Comparison of ENCODE assay signal across 12 cellular contexts in genomic region chr10:96978621-96979154, GRCh38.
DNase-seq lines count a peak whose midpoint lies in the region; ATAC-seq and TF ChIP-seq lines count a peak whose summit lies in the region.
"Had no signal": no experiment of that assay in that cellular context is flagged by ENCODE, and none has a peak within 500 bp of the region (broad histone marks: within the 10 kb centered on the region; RNA-seq: fewer than 3 reads in every experiment).

No MANE protein-coding gene starts in this region.

- H3K4me2 ChIP-seq in smooth muscle cell: no peak overlapping the region

- H4K20me1 ChIP-seq in smooth muscle cell (ENCODE audit: low read depth): no peaks in the 10 kb centered on the region

- ATAC-seq in GM18907 (IDR thresholded peaks at IDR 0.05; ENCODE audit: unreplicated experiment): peak; percentile 68
- peak; percentile 64 for ATAC-seq in HG02623 (IDR thresholded peaks at IDR 0.05; ENCODE audit: unreplicated experiment)
- peak; percentile 78 for ATAC-seq in HG03520 (IDR thresholded peaks at IDR 0.05; ENCODE audit: unreplicated experiment)

- H2AFZ ChIP-seq in smooth muscle cell (ENCODE audit: low read depth): no peak overlapping the region

- peaks cover under 1% of the 10 kb centered on the region for H3K4me1 ChIP-seq in smooth muscle cell (ENCODE audit: low read depth)

- H3K9me3 Mint-ChIP-seq in type B pancreatic cell: no peaks in the 10 kb centered on the region
- H3K9me3 Mint-ChIP-seq: WTC11 had no signal

- H3K9ac ChIP-seq in smooth muscle cell (ENCODE audit: low read depth): no peak overlapping the region

- TF ChIP-seq CTCF in GM12864 (IDR thresholded peaks at IDR 0.05; ENCODE audit: low read depth, low read length, missing control alignments) (no peak), type B pancreatic cell (conservative IDR thresholded peaks at IDR 0.05) (no peak), smooth muscle cell (IDR thresholded peaks at IDR 0.05; ENCODE audit: borderline replicate concordance, insufficient read depth, poor library complexity, severe bottlenecking) (no peak)

- peaks cover 7% of the 10 kb centered on the region for H3K36me3 ChIP-seq in smooth muscle cell (ENCODE audit: low read depth)

- H3K27ac Mint-ChIP-seq in type B pancreatic cell: no peak overlapping the region
- H3K27ac Mint-ChIP-seq: CD14-positive monocyte, WTC11 had no signal

- H3K36me3 Mint-ChIP-seq in type B pancreatic cell: peaks cover 13% of the 10 kb centered on the region

- H3K27me3 ChIP-seq in smooth muscle cell (ENCODE audit: low read depth): no peaks in the 10 kb centered on the region
- H3K27me3 ChIP-seq: ascending aorta had no signal

- no peaks in the 10 kb centered on the region for H3K27me3 Mint-ChIP-seq in type B pancreatic cell

- 91% methylated on average over 3 of the region's 3 CpGs for WGBS in smooth muscle cell (ENCODE audit: low lambda C conversion rate)

- H3K27ac ChIP-seq in smooth muscle cell (ENCODE audit: low read depth): no peak overlapping the region
- H3K27ac ChIP-seq: ascending aorta had no signal

- no peaks in the 10 kb centered on the region for H3K9me3 ChIP-seq in smooth muscle cell (replicated peaks; ENCODE audit: low read depth)
- H3K9me3 ChIP-seq: ascending aorta had no signal

- H3K4me3 ChIP-seq in GM12864 (ENCODE audit: low read depth, low read length) (no peak overlapping the region), smooth muscle cell (no peak overlapping the region)
- H3K4me3 ChIP-seq: ascending aorta had no signal

- DNase-seq in GM12864 (ENCODE audit: low read depth): peak; percentile 53
- no peak for DNase-seq in iPS-NIHi11 (ENCODE audit: low spot score)
- DNase-seq in type B pancreatic cell (ENCODE audit: extremely low spot score, unreplicated experiment): no peak
- DNase-seq in smooth muscle cell (lab: John Stamatoyannopoulos, UW; ENCODE audit: unreplicated experiment): no peak
- DNase-seq in NCI-H345 (lab: John Stamatoyannopoulos, UW): no peak
- DNase-seq: hippocampal formation had no signal

- no peak overlapping the region for H3K4me3 Mint-ChIP-seq in type B pancreatic cell
- H3K4me3 Mint-ChIP-seq: CD14-positive monocyte, WTC11 had no signal

- peaks cover 9% of the 10 kb centered on the region for H3K4me1 Mint-ChIP-seq in type B pancreatic cell (ENCODE audit: unreplicated experiment)

- H3K79me2 ChIP-seq in smooth muscle cell (ENCODE audit: low read depth): no peaks in the 10 kb centered on the region

- H3F3A ChIP-seq in smooth muscle cell (ENCODE audit: low read depth): no peaks in the 10 kb centered on the region
